27 cellular contexts compared by ENCODE assay signal in the genomic region with DNA sequence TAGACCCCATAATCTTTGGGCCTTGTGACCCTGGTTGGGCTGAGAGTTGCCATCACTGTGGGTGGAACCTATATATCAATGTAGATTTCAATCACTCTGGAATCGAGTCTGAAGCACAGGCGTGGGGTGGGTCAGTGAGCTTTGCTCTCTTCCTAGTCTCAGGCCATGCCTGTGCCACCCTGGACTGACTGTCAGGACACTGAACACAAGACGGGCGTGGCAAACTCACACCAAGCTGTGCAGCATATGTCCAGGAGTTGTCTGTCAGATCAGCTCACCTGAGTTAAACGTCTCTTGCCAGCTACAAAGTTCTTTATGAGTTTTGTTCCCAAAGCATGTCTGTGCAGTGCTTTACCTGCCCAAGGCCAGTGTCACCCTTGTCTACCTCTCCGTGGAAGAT. TPM values are rescaled to one million over a fixed set of nuclear protein-coding genes. Genes with fewer than 3 reads are reported as not detected.
DNase-seq lines count a peak whose midpoint lies in the region; ATAC-seq, FAIRE-seq and TF ChIP-seq lines count a peak whose summit lies in the region.
"Had no signal": no experiment of that assay in that cellular context is flagged by ENCODE, and none has a peak within 500 bp of the region (broad histone marks: within the 10 kb centered on the region; RNA-seq: fewer than 3 reads in every experiment).

No MANE protein-coding gene starts in this region.

- 92% methylated on average over 5 of the region's 6 CpGs for WGBS in esophagus muscularis mucosa
- 61 to 78% (median 66%) methylated on average over 6 of the region's 6 CpGs for WGBS in small intestine, 3 donors

- H3K4me1 ChIP-seq in esophagus muscularis mucosa (no peaks in the 10 kb centered on the region), small intestine (ENCODE audit: control insufficient read depth in 2 of 2, insufficient read depth in 1 of 2, low read depth in 1 of 2, low read length in 1 of 2) (no peaks in the 10 kb centered on the region)
- H3K4me1 ChIP-seq: BE2C, BLaER1 had no signal

- H3K27me3 ChIP-seq in esophagus muscularis mucosa (no peaks in the 10 kb centered on the region), small intestine (ENCODE audit: control insufficient read depth in 2 of 2, insufficient read depth in 2 of 2, low read length in 2 of 2) (no peaks in the 10 kb centered on the region)
- H3K27me3 ChIP-seq: BE2C, BLaER1 had no signal

- ATAC-seq in left colon (peak; percentile 69), left lobe of liver (no peak)
- ATAC-seq: GM12878 had no signal

- TF ChIP-seq CTCF in esophagus muscularis mucosa (IDR thresholded peaks at IDR 0.05): no peak
- no peak for TF ChIP-seq CTCF in RWPE1 (conservative IDR thresholded peaks at IDR 0.05; ENCODE audit: low read depth)

- no peaks in the 10 kb centered on the region for H3K9me3 ChIP-seq in esophagus muscularis mucosa
- no peaks in the 10 kb centered on the region for H3K9me3 ChIP-seq in small intestine (ENCODE audit: control insufficient read depth, low read depth)
- H3K9me3 ChIP-seq: BE2C, BLaER1 had no signal

- DNase-seq in esophagus muscularis mucosa (ENCODE audit: extremely low spot score): peak; percentile 75
- DNase-seq in left colon: peak in 1 of 2 donors; percentile 38
- DNase-seq in small intestine: peak; percentile 68
- DNase-seq in left lobe of liver (ENCODE audit: low spot score): no peak
- no peak for DNase-seq in RWPE1 (ENCODE audit: low spot score)
- no peak for DNase-seq in NCI-H1436 (lab: John Stamatoyannopoulos, UW)
- DNase-seq: 8988T; ACHN; BE2C; C1 segment of cervical spinal cord; CD4-positive, alpha-beta memory T cell; CD4-positive, CD25-positive, alpha-beta regulatory T cell; CD8-positive, alpha-beta memory T cell; COR-L47; DMS 273 treated with DMSO at 0.1 percent for 48 hours; DMS153; DMS53; DMS79; DND-41; EL; GDM1 had no signal

- TF ChIP-seq EP300 in esophagus muscularis mucosa (IDR thresholded peaks at IDR 0.05): no peak

- POLR2A ChIA-PET in RWPE1 (lab: Yijun Ruan, JAX; ENCODE audit: low non-redundant PET): no interaction called here

- intact Hi-C loops in esophagus muscularis mucosa (cut with DNase I): loop anchor here (2.0 kb wide), 1 partner anchor 52 kb away; no protein-coding TSS in a partner anchor
- intact Hi-C loops in left colon (cut with DNase I, micrococcal nuclease): no loop called here

- no peak for FAIRE-seq in small intestine (lab: Jason Lieb, UNC)
- FAIRE-seq: A204.1, GM12878, GM12892, GM18507 had no signal

- H3K36me3 ChIP-seq in esophagus muscularis mucosa (peaks cover 0 to 50% (median 26%) of the 10 kb centered on the region in 4 donors), small intestine (ENCODE audit: control insufficient read depth in 2 of 2, insufficient read depth in 2 of 2, low read length in 2 of 2) (no peaks in the 10 kb centered on the region)
- H3K36me3 ChIP-seq: BE2C had no signal

- TF ChIP-seq POLR2A in esophagus muscularis mucosa (IDR thresholded peaks at IDR 0.05; ENCODE audit: low read depth): no peak

- H3K4me3 ChIP-seq in esophagus muscularis mucosa (no peak overlapping the region), small intestine (ENCODE audit: low read depth in 1 of 2, low read length in 2 of 2) (no peak overlapping the region)
- H3K4me3 ChIP-seq: BLaER1, GM12878 had no signal

- CTCF ChIA-PET in RWPE1 (lab: Yijun Ruan, JAX): no interaction called here

- H3K27ac ChIP-seq in esophagus muscularis mucosa (replicated peaks in 1 of 4) (no peak overlapping the region), small intestine (ENCODE audit: low read depth in 1 of 2, low read length in 1 of 2) (no peak overlapping the region), RWPE1 (no peak overlapping the region)
- H3K27ac ChIP-seq: BLaER1 had no signal

RNA-seq across cellular contexts. Expression of a gene that starts 30.9 kb away (rescaled TPM):
- total RNA-seq in esophagus muscularis mucosa (10 to 100 TPM in 1 of 4 donors, 1 to 10 TPM in 3; 1.2 to 10.3 (median 3.8) TPM), left colon (1 to 10 TPM; 1.6 to 1.9 TPM), left lobe of liver (29.3 TPM)
- 1 to 10 TPM in 2 of 3 donors, under 1 TPM in 1; 0.89 to 3.0 (median 2.6) TPM for polyA plus RNA-seq in small intestine
- total RNA-seq: CD4-positive, alpha-beta memory T cell; CD4-positive, CD25-positive, alpha-beta regulatory T cell; CD8-positive, alpha-beta memory T cell had no signal
- polyA plus RNA-seq: CD14-positive monocyte; CD4-positive, alpha-beta memory T cell; CD4-positive, CD25-positive, alpha-beta regulatory T cell; CD8-positive, alpha-beta memory T cell had no signal

RNA-seq across cellular contexts. Expression of a gene that starts 38.4 kb away (rescaled TPM):
- total RNA-seq in esophagus muscularis mucosa (10 to 100 TPM in 2 of 4 donors, 1 to 10 TPM in 2; 5.8 to 13.1 (median 9.0) TPM), left colon (1 to 10 TPM; 4.4 to 9.5 TPM), left lobe of liver (3.5 TPM)
- polyA plus RNA-seq in small intestine: 1 to 10 TPM; 1.4 to 2.7 (median 1.8) TPM

Comparison
In these comparisons a context has a peak if more than half of its experiments do, and no peak if none do; other contexts are left out.
1. DNase-seq: peak in esophagus muscularis mucosa (single experiment) and small intestine (single experiment); none in left lobe of liver (single experiment), RWPE1 (single experiment) and NCI-H1436 (single experiment).